In the genomic region with DNA sequence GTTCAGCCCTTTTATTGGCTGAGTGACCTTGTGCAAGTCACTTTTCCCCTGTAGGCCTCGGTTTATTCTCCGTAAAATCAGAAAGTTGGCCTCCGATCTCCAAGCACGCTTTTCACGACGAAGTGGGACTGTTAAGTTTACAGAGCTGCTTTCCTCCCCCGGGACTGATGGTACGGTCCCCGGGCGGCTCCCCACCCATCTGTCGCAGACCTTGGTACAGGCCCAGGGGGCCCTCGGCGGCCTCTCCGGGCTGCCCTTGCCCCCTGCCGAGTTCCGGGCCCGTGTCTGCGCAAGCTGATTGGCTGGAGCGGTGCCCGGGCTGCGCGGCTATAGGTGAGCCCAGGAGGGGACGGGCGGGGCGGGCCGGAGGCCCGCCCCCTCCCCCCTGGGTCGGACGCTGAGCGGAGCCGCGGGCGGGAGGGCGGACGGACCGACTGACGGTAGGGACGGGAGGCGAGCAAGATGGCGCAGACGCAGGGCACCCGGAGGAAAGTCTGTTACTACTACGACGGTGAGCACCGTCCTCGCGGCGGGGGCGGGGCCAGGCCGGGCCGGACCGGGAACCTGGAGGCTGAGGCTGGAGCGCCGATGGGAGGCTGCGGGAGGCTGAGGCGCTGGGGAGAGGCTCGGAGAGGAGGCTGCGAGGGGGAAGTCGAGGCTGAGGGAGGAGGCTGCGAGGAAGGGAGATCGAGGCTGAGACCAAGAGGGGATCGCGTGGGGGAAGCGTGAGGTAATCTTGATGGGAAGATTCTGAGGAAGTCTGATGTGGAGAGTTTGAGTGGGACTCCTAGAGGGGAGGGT, we compare ENCODE assay signal across 8 cellular contexts.
DNase-seq lines count a peak whose midpoint lies in the region; ATAC-seq lines count a peak whose summit lies in the region.

A gene (plus strand): TSS at position 376 of the 801 bp plus-strand sequence. CDS start 87 bp downstream, at position 463.

- peak; percentile 89 for ATAC-seq in GM18517 (IDR thresholded peaks at IDR 0.05; ENCODE audit: unreplicated experiment)
- ATAC-seq in HG03039 (IDR thresholded peaks at IDR 0.05; ENCODE audit: unreplicated experiment), result peak; percentile 96

- DNase-seq in NCI-H2081 treated with DMSO at 0.1 percent for 48 hours (lab: John Stamatoyannopoulos, UW) (peak; percentile 88), T1000 (lab: John Stamatoyannopoulos, UW) (peak; percentile 92), astrocyte of the hippocampus (ENCODE audit: low read depth, low spot score) (peak; percentile 98), hippocampal formation (lab: John Stamatoyannopoulos, UW) (peak; percentile 85 to 88), retina (peak; percentile 95), cerebellar nuclear complex (lab: John Stamatoyannopoulos, UW) (no peak)

Comparison
In these comparisons a context has a peak if more than half of its experiments do, and no peak if none do; other contexts are left out.
1. DNase-seq: peak in NCI-H2081 treated with DMSO at 0.1 percent for 48 hours (single experiment), T1000 (single experiment), astrocyte of the hippocampus (single experiment), hippocampal formation (2 of 2) and retina (single experiment); none in cerebellar nuclear complex (0 of 2).